In genomic region chr7:101539784-101540183, GRCh38 we compare ENCODE assay signal across 25 cellular contexts.
A peak's percentile ranks its signal among the peaks of the same experiment; 100 is the strongest.
DNase-seq lines count a peak whose midpoint lies in the region; ATAC-seq, FAIRE-seq and TF ChIP-seq lines count a peak whose summit lies in the region.
"Had no signal": no experiment of that assay in that cellular context is flagged by ENCODE, and none has a peak within 500 bp of the region (broad histone marks: within the 10 kb centered on the region; RNA-seq: fewer than 3 reads in every experiment).

No MANE protein-coding gene starts in this region.

- no peak overlapping the region; the same call in 1 of the 2 replicates for H4K8ac ChIP-seq in H1 (ENCODE audit: extremely low read depth, insufficient read depth, low read length)

- POLR2A ChIA-PET in WTC11 (lab: Charles Lee) = no interaction called here
- POLR2A ChIA-PET in H1 (lab: Charles Lee; ENCODE audit: partially characterized antibody) = no interaction called here

- H4K20me1 ChIP-seq in H1 (replicated peaks in 1 of 2; ENCODE audit: control insufficient read depth in 1 of 2, insufficient read depth in 2 of 2, low read length in 2 of 2) = no peaks in the 10 kb centered on the region

- no peak overlapping the region for H3K4me2 ChIP-seq in H1 (ENCODE audit: insufficient read depth in 1 of 2, low read depth in 2 of 2, low read length in 2 of 2)
- H3K4me2 ChIP-seq: GM23338 had no signal

- H3K36me3 Mint-ChIP-seq in WTC11 = no peaks in the 10 kb centered on the region
- H3K36me3 Mint-ChIP-seq: CD14-positive monocyte; CD8-positive, alpha-beta memory T cell had no signal

- H2BK5ac ChIP-seq in H1 (ENCODE audit: low read depth, low read length) = no peak overlapping the region; the same call in 1 of the 2 replicates

- FAIRE-seq in H1 (lab: Jason Lieb, UNC) = no peak
- FAIRE-seq: A204.1, D721Med, GM12878, GM19239, H54 had no signal

- 95% methylated on average over 13 of the region's 13 CpGs; no CpG with 5 or more reads in 1 of the 2 experiments for WGBS in H1 (ENCODE audit: extremely low coverage in 1 of 2, insufficient coverage in 1 of 2, insufficient read length in 1 of 2, insufficient replicate concordance in 2 of 2, low coverage in 1 of 2, low lambda C conversion rate in 2 of 2, missing lambda C conversion rate in 1 of 2), 2 experiments

- H4K91ac ChIP-seq in H1 (replicated peaks; ENCODE audit: insufficient read length, low read length) = no peak overlapping the region

- H4K5ac ChIP-seq in H1 (ENCODE audit: insufficient read length, low read depth, low read length) = no peak overlapping the region

- TF ChIP-seq POLR2A in H1 (IDR thresholded peaks at IDR 0.05; ENCODE audit: control extremely low read depth in 1 of 2, low read depth in 2 of 2, low read length in 2 of 2) = no peak

- no peaks in the 10 kb centered on the region for H3K9me3 Mint-ChIP-seq in WTC11
- H3K9me3 Mint-ChIP-seq: CD14-positive monocyte; CD4-positive, alpha-beta T cell; CD8-positive, alpha-beta memory T cell; GM23338; HFFc6 had no signal

- no peak overlapping the region for H3K14ac ChIP-seq in H1 (ENCODE audit: insufficient read length)

- H2BK15ac ChIP-seq in H1 (ENCODE audit: low read length) = no peak overlapping the region

- H3K27ac ChIP-seq in H1 (ENCODE audit: low read depth, low read length) = no peak overlapping the region
- H3K27ac ChIP-seq: 22Rv1; BLaER1 treated with 17β-estradiol and CSF1 and Interleukin-3, amounts not matched to agents 10 nM and 100 nM had no signal

- no peak overlapping the region for H3K4me3 ChIP-seq in H1 (ENCODE audit: extremely low read depth in 1 of 4, insufficient read depth in 2 of 4, low read depth in 3 of 4, low read length in 4 of 4)
- H3K4me3 ChIP-seq: BLaER1 treated with 17β-estradiol and CSF1 and Interleukin-3, amounts not matched to agents 10 nM and 100 nM; GM12878; GM23338; HAP-1 had no signal

- no peak overlapping the region; the same call in 1 of the 2 replicates for H2BK12ac ChIP-seq in H1 (ENCODE audit: low read depth, low read length)

- H3K23ac ChIP-seq in H1 (ENCODE audit: insufficient read length) = no peak overlapping the region

- no peak overlapping the region for H3K18ac ChIP-seq in H1 (ENCODE audit: extremely low read depth, low read length)

- no peaks in the 10 kb centered on the region; the same call in 1 of the 2 replicates for H3K23me2 ChIP-seq in H1 (ENCODE audit: low read depth, low read length)

- H3K56ac ChIP-seq in H1 (replicated peaks; ENCODE audit: insufficient read length, low read depth, low read length) = no peak overlapping the region

- H3K4ac ChIP-seq in H1 (replicated peaks; ENCODE audit: insufficient read length, low read depth, low read length) = no peak overlapping the region

- H3K9me3 ChIP-seq in H1 (ENCODE audit: insufficient read depth in 2 of 2, low read depth in 1 of 2, low read length in 1 of 2) = no peaks in the 10 kb centered on the region
- H3K9me3 ChIP-seq: HAP-1 had no signal

- no peak for TF ChIP-seq EP300 in H1 (IDR thresholded peaks at IDR 0.05; ENCODE audit: borderline replicate concordance in 1 of 2, low read depth in 2 of 2, low read length in 2 of 2)

- H3K79me2 ChIP-seq in H1 (ENCODE audit: control insufficient read depth in 1 of 2, insufficient read depth in 2 of 2, low read length in 2 of 2) = no peaks in the 10 kb centered on the region

- H3K4me1 ChIP-seq in H1 (replicated peaks in 1 of 4; ENCODE audit: control insufficient read depth in 3 of 4, insufficient read depth in 4 of 4, low read length in 3 of 4) = peaks cover 0 to 2% (median under 1%) of the 10 kb centered on the region in 4 experiments; a peak in 3 of 7 replicates
- H3K4me1 ChIP-seq: HAP-1 had no signal

- no peaks in the 10 kb centered on the region for H3K79me1 ChIP-seq in H1 (ENCODE audit: low read depth, low read length)

- DNase-seq in Right ventricle myocardium superior = peak; percentile 13
- no peak for DNase-seq in left cardiac atrium
- no peak for DNase-seq in WTC11 (ENCODE audit: low spot score)
- no peak for DNase-seq in H1 (ENCODE audit: low read depth in 1 of 2, low spot score in 2 of 2)
- no peak for DNase-seq in effector CD4-positive, alpha-beta T cell
- no peak for DNase-seq in NCI-H2107 (lab: John Stamatoyannopoulos, UW)
- DNase-seq: CD4-positive, alpha-beta T cell; CD8-positive, alpha-beta memory T cell; DMS 273 treated with DMSO at 0.1 percent for 48 hours; DMS79; EL; GDM1; HFFc6 had no signal

- CTCF ChIA-PET in WTC11 (lab: Charles Lee) = no interaction called here
- CTCF ChIA-PET in H1 (lab: Charles Lee; ENCODE audit: partially characterized antibody) = interaction anchor here (0.6 to 1.9 kb wide), 5 partner anchors 8 to 188 kb away, joined by 3 to 6 read pairs (median 3); no protein-coding TSS in a partner anchor

- TF ChIP-seq RAD21 in H1 (IDR thresholded peaks at IDR 0.05 in 1 of 2, conservative IDR thresholded peaks at IDR 0.05 in 1 of 2; ENCODE audit: low read depth in 2 of 2, low read length in 2 of 2) = no peak

- no peak overlapping the region for H2BK120ac ChIP-seq in H1 (replicated peaks; ENCODE audit: low read depth, low read length)

- intact Hi-C loops in Right ventricle myocardium superior (cut with DNase I) (loop anchor here (10.0 kb wide), 1 partner anchor 165 kb away; no protein-coding TSS in a partner anchor), left cardiac atrium (cut with DNase I) (loop anchor here (5.0 kb wide), 2 partner anchors 172 to 177 kb away; partner anchors contain the start of gene COL26A1 (in 1 of the 2))

- no peak overlapping the region for H3K9ac ChIP-seq in H1 (replicated peaks in 1 of 4; ENCODE audit: extremely low read depth in 1 of 4, low read depth in 3 of 4, low read length in 3 of 4)

- no peak overlapping the region for H3K27ac Mint-ChIP-seq in WTC11
- H3K27ac Mint-ChIP-seq: B cell; CD4-positive, alpha-beta T cell; CD8-positive, alpha-beta memory T cell; GM23338; HFFc6 had no signal

- H3K4me1 Mint-ChIP-seq in WTC11 = peaks cover 4% of the 10 kb centered on the region; the same call in 1 of the 2 replicates
- H3K4me1 Mint-ChIP-seq: B cell, CD14-positive monocyte had no signal

- no peaks in the 10 kb centered on the region for H3K27me3 Mint-ChIP-seq in WTC11 (ENCODE audit: low read depth)

- TF ChIP-seq CTCF in WTC11 (IDR thresholded peaks at IDR 0.05) (no peak), H1 (IDR thresholded peaks at IDR 0.05; ENCODE audit: control extremely low read depth in 1 of 3, insufficient read depth in 1 of 3, low read depth in 1 of 3, low read length in 3 of 3) (no peak)

- H3K4me3 Mint-ChIP-seq in WTC11 = no peak overlapping the region
- H3K4me3 Mint-ChIP-seq: B cell; CD14-positive monocyte; CD4-positive, alpha-beta T cell; CD8-positive, alpha-beta memory T cell; GM23338; HFFc6 had no signal

- no peak overlapping the region for H2BK20ac ChIP-seq in H1 (ENCODE audit: low read length)

- ATAC-seq in Right ventricle myocardium superior (ENCODE audit: poor library complexity) = no peak
- no peak for ATAC-seq in left cardiac atrium
- no peak for ATAC-seq in WTC11
- ATAC-seq in HG03342 (IDR thresholded peaks at IDR 0.05; ENCODE audit: unreplicated experiment) = no peak

- H3K36me3 ChIP-seq in H1 (ENCODE audit: control insufficient read depth in 2 of 4, insufficient read depth in 4 of 4, low read length in 3 of 4) = peaks cover 0 to 1% (median 0%) of the 10 kb centered on the region in 4 experiments; a peak in 3 of 8 replicates
- H3K36me3 ChIP-seq: BLaER1 treated with 17β-estradiol and CSF1 and Interleukin-3, amounts not matched to agents 10 nM and 100 nM; HAP-1 had no signal

- no peak overlapping the region for H2AFZ ChIP-seq in H1 (ENCODE audit: low read length)
- H2AFZ ChIP-seq: GM23338 had no signal

- H2AK5ac ChIP-seq in H1 (ENCODE audit: low read depth, low read length) = 0 out of 2 replicates have a peak overlapping the region, but pooled peaks have one; percentile 39

- H3K27me3 ChIP-seq in H1 (replicated peaks in 1 of 4; ENCODE audit: control insufficient read depth in 3 of 4, extremely low read depth in 1 of 4, insufficient read depth in 3 of 4, low read length in 3 of 4) = no peaks in the 10 kb centered on the region
- H3K27me3 ChIP-seq: BLaER1 treated with 17β-estradiol and CSF1 and Interleukin-3, amounts not matched to agents 10 nM and 100 nM had no signal

TF ChIP-seq in WTC11, 78 proteins besides CTCF, POLR2A, EP300 and RAD21:
- TF ChIP-seq FOXP1 (CRISPR knock-in tag; IDR thresholded peaks at IDR 0.05; ENCODE audit: borderline replicate concordance) (0 out of 2 replicates have a peak, but pooled peaks have one; percentile 35), JAZF1 (CRISPR knock-in tag; IDR thresholded peaks at IDR 0.05) (no peak)

TF ChIP-seq in H1, 55 proteins besides CTCF, POLR2A, EP300 and RAD21 (continues in another document):
- no peak for TF ChIP-seq NRF1 (IDR thresholded peaks at IDR 0.05; ENCODE audit: low read depth, low read length)
- no peak for TF ChIP-seq NANOG (IDR thresholded peaks at IDR 0.05; ENCODE audit: insufficient read depth, low read depth, low read length, poor library complexity, severe bottlenecking)
- TF ChIP-seq ZNF274 (IDR thresholded peaks at IDR 0.05; ENCODE audit: borderline replicate concordance, extremely low read depth, low read length) = no peak
- no peak for TF ChIP-seq KDM1A (IDR thresholded peaks at IDR 0.05; ENCODE audit: borderline replicate concordance, low read length)
- no peak for TF ChIP-seq ATF3 (IDR thresholded peaks at IDR 0.05; ENCODE audit: insufficient read depth, low read depth, low read length)
- TF ChIP-seq BCL11A (IDR thresholded peaks at IDR 0.05; ENCODE audit: low read depth in 2 of 2, low read length in 2 of 2) = no peak
- TF ChIP-seq RFX5 (IDR thresholded peaks at IDR 0.05; ENCODE audit: borderline replicate concordance, low read depth, low read length) = no peak
- TF ChIP-seq TCF12 (IDR thresholded peaks at IDR 0.05; ENCODE audit: low read depth, low read length) = no peak
- no peak for TF ChIP-seq RXRA (IDR thresholded peaks at IDR 0.05; ENCODE audit: insufficient read depth, low read depth, low read length)
- TF ChIP-seq JUN (IDR thresholded peaks at IDR 0.05; ENCODE audit: low read depth, low read length) = no peak
- TF ChIP-seq POLR2AphosphoS5 (IDR thresholded peaks at IDR 0.05; ENCODE audit: low read depth, low read length) = no peak
- no peak for TF ChIP-seq HDAC6 (IDR thresholded peaks at IDR 0.05; ENCODE audit: low read depth, low read length)
- no peak for TF ChIP-seq SP2 (IDR thresholded peaks at IDR 0.05; ENCODE audit: low read length)
- no peak for TF ChIP-seq FOSL1 (IDR thresholded peaks at IDR 0.05; ENCODE audit: insufficient read depth, low read depth, low read length)
- TF ChIP-seq RBBP5 (IDR thresholded peaks at IDR 0.05; ENCODE audit: borderline replicate concordance, low read depth, low read length) = no peak
- TF ChIP-seq SUZ12 (IDR thresholded peaks at IDR 0.05; ENCODE audit: low read length) = no peak
